Comparison of ENCODE assay signal across 36 cellular contexts in genomic region chr4:156481845-156482244, GRCh38.
"Had no signal": no experiment of that assay in that cellular context is flagged by ENCODE, and none has a peak within 500 bp of the region (broad histone marks: within the 10 kb centered on the region; RNA-seq: fewer than 3 reads in every experiment).

No MANE protein-coding gene starts in this region.

- H3K4me3 ChIP-seq: ascending aorta, cardiac muscle cell had no signal

- H3K4me1 Mint-ChIP-seq: activated B cell treated with CpG ODN at 0.5 μM for 24 hours; activated CD4-positive, alpha-beta memory T cell treated with anti-CD3 and anti-CD28 coated beads, Interleukin-2, amount 10 ng/mL, durations not matched to agents 7 days and 5 days; activated CD4-positive, alpha-beta T cell treated with anti-CD3 and anti-CD28 coated beads for 36 hours; activated CD4-positive, alpha-beta T cell treated with anti-CD3 and anti-CD28 coated beads, Interleukin-2, amount 10 ng/mL, durations not matched to agents 7 days and 5 days; activated CD8-positive, alpha-beta memory T cell treated with anti-CD3 and anti-CD28 coated beads, Interleukin-2, amount 10 ng/mL, durations not matched to agents 7 days and 5 days; activated naive CD4-positive, alpha-beta T cell treated with anti-CD3 and anti-CD28 coated beads, Interleukin-2, amount 10 ng/mL, durations not matched to agents 7 days and 5 days; activated naive CD4-positive, alpha-beta T cell treated with anti-CD3 and anti-CD28 coated beads, Interleukin-2, amount 50 U/mL, for 24 hours; activated naive CD8-positive, alpha-beta T cell treated with anti-CD3 and anti-CD28 coated beads, Interleukin-2, amount 10 ng/mL, durations not matched to agents 7 days and 5 days; activated naive CD8-positive, alpha-beta T cell treated with anti-CD3 and anti-CD28 coated beads, Interleukin-2, amount 50 U/mL, for 24 hours; brain; central memory CD8-positive, alpha-beta T cell had no signal

- DNase-seq: activated B cell treated with CpG ODN at 0.5 μM for 24 hours; activated CD4-positive, alpha-beta memory T cell treated with anti-CD3 and anti-CD28 coated beads, Interleukin-2, amount 10 ng/mL, durations not matched to agents 7 days and 5 days; activated CD4-positive, alpha-beta T cell treated with anti-CD3 and anti-CD28 coated beads for 1 hour; activated CD4-positive, alpha-beta T cell treated with anti-CD3 and anti-CD28 coated beads for 36 hours; activated CD4-positive, alpha-beta T cell treated with anti-CD3 and anti-CD28 coated beads for 48 hours; activated CD4-positive, alpha-beta T cell treated with anti-CD3 and anti-CD28 coated beads, Interleukin-2, amount 10 ng/mL, durations not matched to agents 7 days and 5 days; activated CD4-positive, alpha-beta T cell treated with anti-CD3 and anti-CD28 coated beads, Interleukin-2, amount 50 U/mL, for 48 hours; activated CD8-positive, alpha-beta memory T cell treated with anti-CD3 and anti-CD28 coated beads for 24 hours; activated CD8-positive, alpha-beta memory T cell treated with anti-CD3 and anti-CD28 coated beads, Interleukin-2, amount 10 ng/mL, durations not matched to agents 7 days and 5 days; activated CD8-positive, alpha-beta memory T cell treated with anti-CD3 and anti-CD28 coated beads, Interleukin-2, amount 50 U/mL, for 48 hours; activated CD8-positive, alpha-beta T cell treated with anti-CD3 and anti-CD28 coated beads, Interleukin-2, amount 10 ng/mL, durations not matched to agents 7 days and 5 days; activated effector memory CD4-positive, alpha-beta T cell treated with Interleukin-2 at 50 U/mL for 16 hours; activated gamma-delta T cell; activated naive CD4-positive, alpha-beta T cell treated with anti-CD3 and anti-CD28 coated beads, Interleukin-2, amount 10 ng/mL, durations not matched to agents 7 days and 5 days; activated naive CD4-positive, alpha-beta T cell treated with Interleukin-2 at 50 U/mL for 16 hours; activated naive CD8-positive, alpha-beta T cell treated with anti-CD3 and anti-CD28 coated beads, Interleukin-2, amount 10 ng/mL, durations not matched to agents 7 days and 5 days; activated naive CD8-positive, alpha-beta T cell treated with anti-CD3 and anti-CD28 coated beads, Interleukin-2, amount 50 U/mL, for 24 hours; activated T-cell treated with anti-CD3 and anti-CD28 coated beads, Interleukin-2, amount 50 U/mL, for 24 hours; activated T-cell treated with anti-CD3 and anti-CD28 coated beads, Interleukin-2, amount 50 U/mL, for 48 hours; amygdala; anterior cingulate cortex; caudate nucleus; cerebellar nuclear complex; T-helper 1 cell; T-helper 2 cell; T-helper 9 cell had no signal

- H3K27ac ChIP-seq: ascending aorta, cardiac muscle cell, VCaP had no signal

- H3K27me3 Mint-ChIP-seq: activated B cell treated with CpG ODN at 0.5 μM for 24 hours; activated CD4-positive, alpha-beta memory T cell treated with anti-CD3 and anti-CD28 coated beads, Interleukin-2, amount 10 ng/mL, durations not matched to agents 7 days and 5 days; activated CD4-positive, alpha-beta T cell treated with anti-CD3 and anti-CD28 coated beads for 36 hours; activated CD4-positive, alpha-beta T cell treated with anti-CD3 and anti-CD28 coated beads, Interleukin-2, amount 10 ng/mL, durations not matched to agents 7 days and 5 days; activated CD8-positive, alpha-beta memory T cell treated with anti-CD3 and anti-CD28 coated beads, Interleukin-2, amount 10 ng/mL, durations not matched to agents 7 days and 5 days; activated naive CD4-positive, alpha-beta T cell treated with anti-CD3 and anti-CD28 coated beads, Interleukin-2, amount 10 ng/mL, durations not matched to agents 7 days and 5 days; activated naive CD4-positive, alpha-beta T cell treated with anti-CD3 and anti-CD28 coated beads, Interleukin-2, amount 50 U/mL, for 24 hours; activated naive CD8-positive, alpha-beta T cell; activated naive CD8-positive, alpha-beta T cell treated with anti-CD3 and anti-CD28 coated beads, Interleukin-2, amount 10 ng/mL, durations not matched to agents 7 days and 5 days; activated naive CD8-positive, alpha-beta T cell treated with anti-CD3 and anti-CD28 coated beads, Interleukin-2, amount 50 U/mL, for 24 hours; activated T-cell treated with anti-CD3 and anti-CD28 coated beads, Interleukin-2, amount 50 U/mL, for 24 hours; brain; central memory CD8-positive, alpha-beta T cell had no signal

- H3K9me3 Mint-ChIP-seq: activated CD4-positive, alpha-beta memory T cell treated with anti-CD3 and anti-CD28 coated beads, Interleukin-2, amount 10 ng/mL, durations not matched to agents 7 days and 5 days; activated CD4-positive, alpha-beta T cell treated with anti-CD3 and anti-CD28 coated beads, Interleukin-2, amount 10 ng/mL, durations not matched to agents 7 days and 5 days; activated naive CD8-positive, alpha-beta T cell treated with anti-CD3 and anti-CD28 coated beads, Interleukin-2, amount 10 ng/mL, durations not matched to agents 7 days and 5 days; activated T-cell treated with anti-CD3 and anti-CD28 coated beads, Interleukin-2, amount 50 U/mL, for 24 hours; activated T-helper 2 cell treated with anti-CD3 and anti-CD28 coated beads, Interferon-gamma antibody, Interleukin-2, Interleukin-4, amounts not matched to agents 10 μg/mL and 5 μg/mL and 100 μg/mL, durations not matched to agents 14 hours and 24 hours and 36 hours; T-helper 1 cell treated with Interleukin-12 subunit alpha and Interleukin-12 subunit beta and Interleukin-4 antibody, amounts not matched to agents 30 μg/mL and 1 μg/mL, for 36 hours; T-helper 2 cell treated with Interferon-gamma antibody and Interleukin-4, amounts not matched to agents 5 μg/mL and 100 μg/mL, for 36 hours had no signal

- H3K4me3 Mint-ChIP-seq: activated B cell treated with CpG ODN at 0.5 μM for 24 hours; activated CD4-positive, alpha-beta memory T cell treated with anti-CD3 and anti-CD28 coated beads, Interleukin-2, amount 10 ng/mL, durations not matched to agents 7 days and 5 days; activated CD4-positive, alpha-beta T cell treated with anti-CD3 and anti-CD28 coated beads for 36 hours; activated CD4-positive, alpha-beta T cell treated with anti-CD3 and anti-CD28 coated beads, Interleukin-2, amount 10 ng/mL, durations not matched to agents 7 days and 5 days; activated CD8-positive, alpha-beta memory T cell treated with anti-CD3 and anti-CD28 coated beads, Interleukin-2, amount 10 ng/mL, durations not matched to agents 7 days and 5 days; activated CD8-positive, alpha-beta T cell treated with anti-CD3 and anti-CD28 coated beads, Interleukin-2, amount 10 ng/mL, durations not matched to agents 7 days and 5 days; activated naive CD4-positive, alpha-beta T cell treated with anti-CD3 and anti-CD28 coated beads, Interleukin-2, amount 10 ng/mL, durations not matched to agents 7 days and 5 days; activated naive CD4-positive, alpha-beta T cell treated with anti-CD3 and anti-CD28 coated beads, Interleukin-2, amount 50 U/mL, for 24 hours; activated naive CD8-positive, alpha-beta T cell; activated naive CD8-positive, alpha-beta T cell treated with anti-CD3 and anti-CD28 coated beads, Interleukin-2, amount 10 ng/mL, durations not matched to agents 7 days and 5 days; activated naive CD8-positive, alpha-beta T cell treated with anti-CD3 and anti-CD28 coated beads, Interleukin-2, amount 50 U/mL, for 24 hours; activated T-cell treated with anti-CD3 and anti-CD28 coated beads, Interleukin-2, amount 50 U/mL, for 24 hours; brain; central memory CD8-positive, alpha-beta T cell; T-helper 1 cell treated with Interleukin-12 subunit alpha and Interleukin-12 subunit beta and Interleukin-4 antibody, amounts not matched to agents 30 μg/mL and 1 μg/mL, for 36 hours; T-helper 2 cell treated with Interferon-gamma antibody and Interleukin-4, amounts not matched to agents 5 μg/mL and 100 μg/mL, for 36 hours had no signal

- H3K27ac Mint-ChIP-seq: activated B cell treated with CpG ODN at 0.5 μM for 24 hours; activated CD4-positive, alpha-beta memory T cell treated with anti-CD3 and anti-CD28 coated beads, Interleukin-2, amount 10 ng/mL, durations not matched to agents 7 days and 5 days; activated CD4-positive, alpha-beta T cell treated with anti-CD3 and anti-CD28 coated beads for 36 hours; activated CD4-positive, alpha-beta T cell treated with anti-CD3 and anti-CD28 coated beads, Interleukin-2, amount 10 ng/mL, durations not matched to agents 7 days and 5 days; activated CD8-positive, alpha-beta memory T cell treated with anti-CD3 and anti-CD28 coated beads, Interleukin-2, amount 10 ng/mL, durations not matched to agents 7 days and 5 days; activated CD8-positive, alpha-beta T cell treated with anti-CD3 and anti-CD28 coated beads, Interleukin-2, amount 10 ng/mL, durations not matched to agents 7 days and 5 days; activated naive CD4-positive, alpha-beta T cell treated with anti-CD3 and anti-CD28 coated beads, Interleukin-2, amount 10 ng/mL, durations not matched to agents 7 days and 5 days; activated naive CD4-positive, alpha-beta T cell treated with anti-CD3 and anti-CD28 coated beads, Interleukin-2, amount 50 U/mL, for 24 hours; activated naive CD8-positive, alpha-beta T cell; activated naive CD8-positive, alpha-beta T cell treated with anti-CD3 and anti-CD28 coated beads, Interleukin-2, amount 10 ng/mL, durations not matched to agents 7 days and 5 days; activated naive CD8-positive, alpha-beta T cell treated with anti-CD3 and anti-CD28 coated beads, Interleukin-2, amount 50 U/mL, for 24 hours; activated T-cell treated with anti-CD3 and anti-CD28 coated beads, Interleukin-2, amount 50 U/mL, for 24 hours; activated T-helper 2 cell treated with anti-CD3 and anti-CD28 coated beads, Interferon-gamma antibody, Interleukin-2, Interleukin-4, amounts not matched to agents 10 μg/mL and 5 μg/mL and 100 μg/mL, durations not matched to agents 14 hours and 24 hours and 36 hours; brain; T-helper 1 cell treated with Interleukin-12 subunit alpha and Interleukin-12 subunit beta and Interleukin-4 antibody, amounts not matched to agents 30 μg/mL and 1 μg/mL, for 36 hours; T-helper 2 cell treated with Interferon-gamma antibody and Interleukin-4, amounts not matched to agents 5 μg/mL and 100 μg/mL, for 36 hours had no signal

- H3K27me3 ChIP-seq: ascending aorta, cardiac muscle cell had no signal

- H3K36me3 ChIP-seq: ascending aorta, cardiac muscle cell had no signal

- H3K36me3 Mint-ChIP-seq: activated CD8-positive, alpha-beta memory T cell treated with anti-CD3 and anti-CD28 coated beads, Interleukin-2, amount 10 ng/mL, durations not matched to agents 7 days and 5 days; activated naive CD4-positive, alpha-beta T cell treated with anti-CD3 and anti-CD28 coated beads, Interleukin-2, amount 10 ng/mL, durations not matched to agents 7 days and 5 days; activated naive CD4-positive, alpha-beta T cell treated with anti-CD3 and anti-CD28 coated beads, Interleukin-2, amount 50 U/mL, for 24 hours; activated naive CD8-positive, alpha-beta T cell; activated naive CD8-positive, alpha-beta T cell treated with anti-CD3 and anti-CD28 coated beads, Interleukin-2, amount 10 ng/mL, durations not matched to agents 7 days and 5 days; brain had no signal
